15 cellular contexts compared by ENCODE assay signal in the genomic region with DNA sequence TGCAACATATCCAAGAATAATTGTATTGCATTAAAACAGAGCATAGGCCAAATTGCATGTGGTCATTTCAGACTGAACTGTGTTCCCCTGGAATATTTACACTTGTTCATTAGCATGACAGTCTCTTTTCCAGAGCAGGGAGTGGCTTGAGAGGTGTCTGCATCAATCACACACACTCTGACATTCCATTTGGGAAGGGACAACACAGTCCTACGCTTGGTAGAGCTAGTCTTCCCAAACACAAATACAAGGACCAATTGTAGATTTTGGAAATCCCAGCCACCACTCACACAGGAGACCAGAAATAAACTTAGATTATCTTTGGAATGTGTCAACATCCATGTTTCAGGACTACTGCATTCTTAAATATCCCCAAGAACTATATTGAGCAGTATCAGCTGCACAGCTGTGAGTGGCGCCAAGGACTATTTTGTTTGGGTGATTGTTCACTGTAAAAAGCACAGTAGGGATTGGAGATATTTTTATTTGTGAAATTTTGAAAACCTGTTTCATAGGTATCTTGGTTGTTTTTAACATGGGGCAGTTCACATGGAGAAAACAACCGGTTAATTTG.
"Had no signal": no experiment of that assay in that cellular context is flagged by ENCODE, and none has a peak within 500 bp of the region (broad histone marks: within the 10 kb centered on the region; RNA-seq: fewer than 3 reads in every experiment).

No MANE protein-coding gene starts in this region.

- H3K9me3 Mint-ChIP-seq: naive thymus-derived CD8-positive, alpha-beta T cell had no signal

- ATAC-seq: foreskin keratinocyte; naive thymus-derived CD8-positive, alpha-beta T cell had no signal

- H3K27ac Mint-ChIP-seq: naive thymus-derived CD8-positive, alpha-beta T cell had no signal

- H3K4me3 Mint-ChIP-seq: naive thymus-derived CD8-positive, alpha-beta T cell had no signal

- H3K36me3 Mint-ChIP-seq: naive thymus-derived CD8-positive, alpha-beta T cell had no signal

- H3K27me3 ChIP-seq: foreskin keratinocyte, neutrophil, sigmoid colon, stomach had no signal

- DNase-seq: dermis blood vessel endothelial cell; foreskin keratinocyte; islet precursor cell; mesendoderm; naive thymus-derived CD8-positive, alpha-beta T cell; posterior cingulate gyrus; sigmoid colon; small intestine; stimulated activated CD4-positive, alpha-beta T cell treated with anti-CD3 and anti-CD28 coated beads, Interleukin-12 subunit alpha, Interleukin-12 subunit beta, amount 100 ng/mL, for 4 hours; stimulated activated naive CD4-positive, alpha-beta T cell; stomach; substantia nigra; trophoblast cell had no signal

- H3K9me3 ChIP-seq: neutrophil, sigmoid colon, stomach, thoracic aorta had no signal

- H3K4me3 ChIP-seq: sigmoid colon, stomach, thoracic aorta had no signal

- H3K27ac ChIP-seq: foreskin keratinocyte, neutrophil, sigmoid colon, stomach, thoracic aorta had no signal

- H3K4me1 Mint-ChIP-seq: naive thymus-derived CD8-positive, alpha-beta T cell had no signal

- H3K4me1 ChIP-seq: foreskin keratinocyte, sigmoid colon had no signal

- H3K36me3 ChIP-seq: neutrophil, sigmoid colon, stomach, thoracic aorta had no signal
